ENCODE assay signal across 10 cellular contexts in the genomic region with DNA sequence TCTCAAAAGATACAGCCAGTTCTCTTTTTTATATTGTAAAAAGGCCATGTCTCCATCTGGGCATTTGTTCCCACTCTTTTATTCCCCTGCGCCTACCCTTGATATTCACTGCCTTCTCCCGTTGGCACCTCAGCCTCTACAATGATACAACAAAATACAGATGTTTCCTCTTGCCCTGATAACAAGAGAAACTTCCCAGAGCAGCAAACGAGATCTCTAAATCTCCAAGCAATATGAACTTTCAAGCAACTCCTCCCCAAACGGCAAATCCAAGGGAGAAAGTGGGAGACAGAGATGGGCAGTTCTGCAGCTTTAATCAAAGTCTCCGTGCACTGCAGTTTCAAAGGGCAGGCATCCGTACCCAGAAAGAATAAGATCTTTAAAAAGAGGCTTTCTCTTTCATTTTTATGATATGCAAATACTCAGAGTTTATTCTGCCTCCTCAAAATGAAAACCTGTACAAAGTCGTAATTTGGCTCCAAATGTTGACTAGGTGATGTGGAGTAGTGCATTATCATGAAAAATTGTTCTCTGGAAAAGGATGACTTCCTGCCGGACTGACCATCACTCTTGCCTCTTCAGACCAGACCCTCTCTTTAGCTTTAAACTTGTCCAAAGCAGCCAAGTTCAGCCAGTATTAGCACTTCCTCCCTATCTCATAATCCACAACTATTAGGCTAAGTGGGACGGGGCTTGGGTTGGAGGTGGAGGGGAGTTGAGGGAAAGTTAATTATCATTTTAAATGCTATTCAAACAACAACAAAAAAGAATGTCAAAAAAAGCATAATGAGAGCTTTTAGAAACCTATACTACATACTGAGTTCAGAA. TPM values are rescaled to one million over a fixed set of nuclear protein-coding genes. Genes with fewer than 3 reads are reported as not detected.
A peak's percentile ranks its signal among the peaks of the same experiment; 100 is the strongest.
DNase-seq lines count a peak whose midpoint lies in the region; ATAC-seq and TF ChIP-seq lines count a peak whose summit lies in the region.
"Had no signal": no experiment of that assay in that cellular context is flagged by ENCODE, and none has a peak within 500 bp of the region (broad histone marks: within the 10 kb centered on the region; RNA-seq: fewer than 3 reads in every experiment).

No MANE protein-coding gene starts in this region.

- H3K27ac Mint-ChIP-seq in activated naive CD8-positive, alpha-beta T cell treated with anti-CD3 and anti-CD28 coated beads, Interleukin-2, amount 50 U/mL, for 24 hours = no peak overlapping the region
- H3K27ac Mint-ChIP-seq in activated naive CD8-positive, alpha-beta T cell treated with anti-CD3 and anti-CD28 coated beads for 36 hours = no peak overlapping the region
- peak overlapping the region; percentile 32 for H3K27ac Mint-ChIP-seq in chondrocyte (ENCODE audit: unreplicated experiment)

- no peaks in the 10 kb centered on the region for H3K36me3 ChIP-seq in mucosa of rectum (ENCODE audit: control insufficient read depth in 2 of 2, insufficient read depth in 2 of 2, low read length in 2 of 2)
- H3K36me3 ChIP-seq in urinary bladder (ENCODE audit: insufficient read depth) = no peaks in the 10 kb centered on the region

- no peaks in the 10 kb centered on the region for H3K36me3 Mint-ChIP-seq in activated naive CD8-positive, alpha-beta T cell treated with anti-CD3 and anti-CD28 coated beads, Interleukin-2, amount 50 U/mL, for 24 hours (ENCODE audit: low read depth)
- no peaks in the 10 kb centered on the region for H3K36me3 Mint-ChIP-seq in activated naive CD8-positive, alpha-beta T cell treated with anti-CD3 and anti-CD28 coated beads for 36 hours
- H3K36me3 Mint-ChIP-seq in chondrocyte (ENCODE audit: low read depth) = peaks cover 8% of the 10 kb centered on the region

- peak overlapping the region in 1 of 2 donors; percentile 41 for H3K27ac ChIP-seq in mucosa of rectum (ENCODE audit: low read depth in 2 of 2, low read length in 2 of 2)
- no peak overlapping the region for H3K27ac ChIP-seq in urinary bladder (ENCODE audit: low read depth)
- H3K27ac ChIP-seq: foreskin keratinocyte had no signal

- no peaks in the 10 kb centered on the region for H3K27me3 ChIP-seq in mucosa of rectum (ENCODE audit: control insufficient read depth in 2 of 2, insufficient read depth in 2 of 2, low read length in 2 of 2)

- DNase-seq in activated naive CD8-positive, alpha-beta T cell treated with anti-CD3 and anti-CD28 coated beads, Interleukin-2, amount 50 U/mL, for 24 hours = no peak
- no peak for DNase-seq in activated naive CD8-positive, alpha-beta T cell treated with anti-CD3 and anti-CD28 coated beads for 36 hours
- DNase-seq in chondrocyte (ENCODE audit: low spot score) = no peak
- no peak for DNase-seq in GM13976 (ENCODE audit: low spot score)
- DNase-seq in mesenteric fat pad (ENCODE audit: low spot score) = no peak
- DNase-seq: NCI-H1105 treated with DMSO at 0.1 percent for 48 hours had no signal

- H3K27me3 Mint-ChIP-seq in activated naive CD8-positive, alpha-beta T cell treated with anti-CD3 and anti-CD28 coated beads, Interleukin-2, amount 50 U/mL, for 24 hours = peaks cover 2% of the 10 kb centered on the region
- H3K27me3 Mint-ChIP-seq in activated naive CD8-positive, alpha-beta T cell treated with anti-CD3 and anti-CD28 coated beads for 36 hours = peaks cover 15% of the 10 kb centered on the region
- H3K27me3 Mint-ChIP-seq in chondrocyte (ENCODE audit: low read depth) = no peaks in the 10 kb centered on the region

- H3K4me1 ChIP-seq in mucosa of rectum (ENCODE audit: control insufficient read depth in 2 of 2, insufficient read depth in 2 of 2, low read length in 2 of 2) = no peaks in the 10 kb centered on the region
- H3K4me1 ChIP-seq in urinary bladder (ENCODE audit: insufficient read depth) = peaks cover 1% of the 10 kb centered on the region
- H3K4me1 ChIP-seq: foreskin keratinocyte had no signal

- no peak overlapping the region for H3K9ac ChIP-seq in mucosa of rectum (ENCODE audit: low read depth in 1 of 2, low read length in 2 of 2)

- no peaks in the 10 kb centered on the region for H3K4me1 Mint-ChIP-seq in activated naive CD8-positive, alpha-beta T cell treated with anti-CD3 and anti-CD28 coated beads, Interleukin-2, amount 50 U/mL, for 24 hours
- H3K4me1 Mint-ChIP-seq in activated naive CD8-positive, alpha-beta T cell treated with anti-CD3 and anti-CD28 coated beads for 36 hours = no peaks in the 10 kb centered on the region
- H3K4me1 Mint-ChIP-seq in chondrocyte (ENCODE audit: low read depth) = peaks cover 58% of the 10 kb centered on the region

- TF ChIP-seq CTCF in chondrocyte (IDR thresholded peaks at IDR 0.05) = no peak
- no peak for TF ChIP-seq CTCF in GM13976 (IDR thresholded peaks at IDR 0.05; ENCODE audit: borderline replicate concordance, control extremely low read depth, extremely low read depth, insufficient read depth, missing control alignments)

- no peak for ATAC-seq in activated naive CD8-positive, alpha-beta T cell treated with anti-CD3 and anti-CD28 coated beads, Interleukin-2, amount 50 U/mL, for 24 hours
- no peak for ATAC-seq in GM18517 (IDR thresholded peaks at IDR 0.05; ENCODE audit: unreplicated experiment)

- peak overlapping the region; percentile 51 to 70 for H3K4me3 ChIP-seq in mucosa of rectum (ENCODE audit: low read length in 2 of 2)
- peak overlapping the region; percentile 30 for H3K4me3 ChIP-seq in urinary bladder (ENCODE audit: low read depth, low read length)

- no peaks in the 10 kb centered on the region for H3K9me3 ChIP-seq in mucosa of rectum (ENCODE audit: control insufficient read depth in 2 of 2, low read length in 2 of 2)

- no peaks in the 10 kb centered on the region for H3K9me3 Mint-ChIP-seq in activated naive CD8-positive, alpha-beta T cell treated with anti-CD3 and anti-CD28 coated beads, Interleukin-2, amount 50 U/mL, for 24 hours
- no peaks in the 10 kb centered on the region for H3K9me3 Mint-ChIP-seq in activated naive CD8-positive, alpha-beta T cell treated with anti-CD3 and anti-CD28 coated beads for 36 hours
- H3K9me3 Mint-ChIP-seq in chondrocyte (ENCODE audit: low read depth) = no peaks in the 10 kb centered on the region

- 10% methylated on average over 9 of the region's 9 CpGs for WGBS in urinary bladder

- in situ Hi-C loops in GM13976 (cut with MboI; ENCODE audit: low sequenced_read_pairs, unreplicated experiment) = no loop called here

- H3K4me3 Mint-ChIP-seq in activated naive CD8-positive, alpha-beta T cell treated with anti-CD3 and anti-CD28 coated beads, Interleukin-2, amount 50 U/mL, for 24 hours = peak overlapping the region; percentile 48
- no peak overlapping the region for H3K4me3 Mint-ChIP-seq in activated naive CD8-positive, alpha-beta T cell treated with anti-CD3 and anti-CD28 coated beads for 36 hours
- H3K4me3 Mint-ChIP-seq in chondrocyte (ENCODE audit: unreplicated experiment) = peak overlapping the region; percentile 26

RNA-seq across cellular contexts. Expression of a gene that starts 0.7 kb away (rescaled TPM):
- total RNA-seq in activated naive CD8-positive, alpha-beta T cell treated with anti-CD3 and anti-CD28 coated beads for 36 hours = not detected
- total RNA-seq in chondrocyte (3.4 to 20.6 TPM (median 3.7 TPM) in 3 replicates), urinary bladder (42.7 TPM), mesenteric fat pad (8.2 TPM)
- 12.3 TPM for polyA plus RNA-seq in urinary bladder
- total RNA-seq: foreskin keratinocyte had no signal
- polyA plus RNA-seq: foreskin keratinocyte had no signal
